In the genomic region with DNA sequence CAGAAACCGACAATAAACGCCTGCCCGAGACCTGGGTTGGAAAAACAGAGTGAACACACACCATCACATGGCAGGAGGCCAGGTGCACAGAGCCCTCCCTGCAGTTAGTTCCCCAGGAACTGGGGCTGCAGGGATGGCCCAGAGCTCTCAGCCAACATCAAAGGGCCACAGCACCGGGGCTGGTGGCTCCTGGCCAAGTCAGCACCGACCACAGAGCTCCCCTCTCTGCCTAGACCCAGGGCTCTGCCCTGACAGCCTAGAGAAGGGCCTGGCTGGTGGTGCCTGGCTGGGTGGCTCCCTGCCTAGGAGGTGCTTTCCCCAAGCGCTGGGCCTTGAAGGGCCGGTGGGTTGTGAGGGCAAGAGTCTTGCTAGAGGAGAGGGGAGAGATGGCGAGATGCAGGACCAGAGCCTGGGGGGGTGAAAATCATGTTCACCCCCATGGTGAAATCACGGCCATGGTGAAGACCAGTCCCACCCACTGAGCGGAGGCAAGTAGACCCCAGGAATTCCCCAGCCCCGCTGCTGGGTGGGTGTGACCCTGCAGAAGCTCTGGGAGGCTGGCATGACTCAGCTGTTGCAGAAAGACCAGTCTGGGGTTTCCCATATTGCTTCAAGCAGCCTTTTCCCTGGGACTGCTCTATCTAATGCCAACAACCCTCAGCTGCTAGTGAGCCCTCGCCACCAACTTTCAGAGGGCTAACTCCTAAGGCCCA, we compare ENCODE assay signal across 1 cellular context.
TF ChIP-seq lines count a peak whose summit lies in the region.

No MANE protein-coding gene starts in this region.

TF ChIP-seq in SK-N-SH, 30 proteins besides CTCF, POLR2A, EP300 and RAD21 (continued from another document):
- TF ChIP-seq ZBTB33 (IDR thresholded peaks at IDR 0.05; ENCODE audit: borderline replicate concordance, low read depth): no peak
- TF ChIP-seq NFIC (IDR thresholded peaks at IDR 0.05; ENCODE audit: borderline replicate concordance): peak; percentile 36
- TF ChIP-seq MEF2A (IDR thresholded peaks at IDR 0.05; ENCODE audit: borderline replicate concordance, low read depth): no peak
- TF ChIP-seq TEAD4 (IDR thresholded peaks at IDR 0.05; ENCODE audit: borderline replicate concordance, insufficient read depth): no peak
- TF ChIP-seq YY1 (IDR thresholded peaks at IDR 0.05; ENCODE audit: low read depth): no peak
- TF ChIP-seq FOXM1 (IDR thresholded peaks at IDR 0.05; ENCODE audit: low read depth): no peak
- TF ChIP-seq SIN3A (IDR thresholded peaks at IDR 0.05; ENCODE audit: borderline replicate concordance, low read depth, low read length): no peak
- no peak for TF ChIP-seq GABPA (IDR thresholded peaks at IDR 0.05; ENCODE audit: low read depth)
- TF ChIP-seq FOSL2 (IDR thresholded peaks at IDR 0.05; ENCODE audit: borderline replicate concordance, low read depth): peak; percentile 34; the same call in 1 of the 2 replicates
- TF ChIP-seq RXRA (IDR thresholded peaks at IDR 0.05; ENCODE audit: borderline replicate concordance, low read depth): no peak
- no peak for TF ChIP-seq PBX3 (IDR thresholded peaks at IDR 0.05)
- no peak for TF ChIP-seq TCF12 (IDR thresholded peaks at IDR 0.05)
